ENCODE assay signal across 17 cellular contexts in genomic region chr14:104651876-104652260, GRCh38. TPM values are rescaled to one million over a fixed set of nuclear protein-coding genes. Genes with fewer than 3 reads are reported as not detected.
"Had no signal": no experiment of that assay in that cellular context is flagged by ENCODE, and none has a peak within 500 bp of the region (broad histone marks: within the 10 kb centered on the region; RNA-seq: fewer than 3 reads in every experiment).

No MANE protein-coding gene starts in this region.

- FAIRE-seq: islet of Langerhans had no signal

- ATAC-seq: gastrocnemius medialis had no signal

- H3K9me3 ChIP-seq: colonic mucosa, gastrocnemius medialis, sigmoid colon, testis, upper lobe of right lung had no signal

- H3K27ac Mint-ChIP-seq: activated T-helper 1 cell treated with anti-CD3 and anti-CD28 coated beads, Interleukin-12 subunit alpha, Interleukin-12 subunit beta, Interleukin-2, Interleukin-4 antibody, amounts not matched to agents 30 ng/mL and 10 ng/mL and 1 ng/mL, durations not matched to agents 14 hours and 24 hours and 36 hours; natural killer cell treated with Interleukin-12 subunit alpha and Interleukin-12 subunit beta and Interleukin-15 and Interleukin-18, amount 100 ng/mL, for 72 hours; stimulated activated naive CD8-positive, alpha-beta T cell treated with anti-CD3 and anti-CD28 coated beads, Interleukin-15, Interleukin-2, amounts not matched to agents 100 ng/mL and 50 ng/mL, for 24 hours had no signal

- H3K36me3 Mint-ChIP-seq: natural killer cell treated with Interleukin-12 subunit alpha and Interleukin-12 subunit beta and Interleukin-15 and Interleukin-18, amount 100 ng/mL, for 72 hours had no signal

- H3K27ac ChIP-seq: colonic mucosa, epithelial cell of prostate, gastrocnemius medialis, heart right ventricle, left lung, sigmoid colon, testis, upper lobe of right lung had no signal

- H3K27me3 ChIP-seq: colonic mucosa, gastrocnemius medialis, heart right ventricle, sigmoid colon, testis, upper lobe of right lung had no signal

- H3K4me3 Mint-ChIP-seq: activated T-helper 1 cell treated with anti-CD3 and anti-CD28 coated beads, Interleukin-12 subunit alpha, Interleukin-12 subunit beta, Interleukin-2, Interleukin-4 antibody, amounts not matched to agents 30 ng/mL and 10 ng/mL and 1 ng/mL, durations not matched to agents 14 hours and 24 hours and 36 hours; natural killer cell treated with Interleukin-12 subunit alpha and Interleukin-12 subunit beta and Interleukin-15 and Interleukin-18, amount 100 ng/mL, for 72 hours; stimulated activated naive CD8-positive, alpha-beta T cell treated with anti-CD3 and anti-CD28 coated beads, Interleukin-15, Interleukin-2, amounts not matched to agents 100 ng/mL and 50 ng/mL, for 24 hours had no signal

- H3K4me3 ChIP-seq: colonic mucosa, gastrocnemius medialis, heart right ventricle, left lung, sigmoid colon, testis, upper lobe of right lung had no signal

- H3K4me1 ChIP-seq: testis had no signal

- DNase-seq: activated CD4-positive, alpha-beta T cell treated with anti-CD3 and anti-CD28 coated beads for 4 hours; activated naive CD4-positive, alpha-beta T cell; colonic mucosa; effector CD8-positive, alpha-beta T cell; gastrocnemius medialis; heart right ventricle; sigmoid colon; T-helper 9 cell; testis; upper lobe of right lung had no signal

- H3K36me3 ChIP-seq: colonic mucosa, gastrocnemius medialis, heart right ventricle, left lung, sigmoid colon, upper lobe of right lung had no signal

- H3K9me3 Mint-ChIP-seq: natural killer cell treated with Interleukin-12 subunit alpha and Interleukin-12 subunit beta and Interleukin-15 and Interleukin-18, amount 100 ng/mL, for 72 hours had no signal

RNA-seq across cellular contexts. Expression of gene TMEM179, which starts 47.3 kb away (rescaled TPM):
- total RNA-seq: gastrocnemius medialis, omental fat pad, upper lobe of right lung had no signal
